8 cellular contexts compared by ENCODE assay signal in the genomic region with DNA sequence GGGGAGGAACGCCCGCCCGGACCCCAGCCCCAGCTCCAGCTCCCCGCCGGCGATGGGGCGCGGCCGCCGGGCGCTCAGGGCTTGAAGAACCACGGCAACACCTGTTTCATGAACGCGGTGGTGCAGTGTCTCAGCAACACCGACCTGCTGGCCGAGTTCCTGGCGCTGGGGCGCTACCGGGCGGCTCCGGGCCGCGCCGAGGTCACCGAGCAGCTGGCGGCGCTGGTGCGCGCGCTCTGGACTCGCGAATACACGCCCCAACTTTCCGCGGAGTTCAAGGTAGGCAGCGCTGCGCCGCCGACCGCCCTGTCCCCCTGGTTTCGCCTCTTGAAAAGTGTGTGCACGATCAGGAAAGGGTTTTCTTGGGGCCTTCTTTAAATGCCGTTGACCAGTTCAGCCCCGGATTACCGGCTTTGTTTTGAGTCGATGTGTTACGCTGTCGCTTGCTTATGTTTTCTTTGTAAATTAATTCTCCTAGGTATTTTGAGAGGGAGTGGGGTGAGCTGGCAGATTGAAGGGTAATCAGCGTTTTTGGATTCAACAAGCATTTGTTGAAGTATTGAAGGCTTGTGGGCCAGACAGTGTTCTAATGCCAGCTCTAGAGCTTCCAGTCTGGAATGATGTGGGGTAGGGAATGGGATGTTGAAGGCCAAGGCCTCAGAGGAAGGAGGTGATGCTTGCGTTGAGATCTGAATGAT. TPM values are rescaled to one million over a fixed set of nuclear protein-coding genes. Genes with fewer than 3 reads are reported as not detected.
DNase-seq lines count a peak whose midpoint lies in the region; ATAC-seq, FAIRE-seq and TF ChIP-seq lines count a peak whose summit lies in the region.

No MANE protein-coding gene starts in this region.

- H3K27ac ChIP-seq in foreskin keratinocyte (peak overlapping the region; percentile 54), ovary (no peak overlapping the region)

- H3K9me3 ChIP-seq in ES-I3 (ENCODE audit: control insufficient read depth, insufficient read depth, low read length) (no peaks in the 10 kb centered on the region), ovary (no peaks in the 10 kb centered on the region)

- H3K4me3 ChIP-seq in ovary = peak overlapping the region; percentile 33

- H3K9ac ChIP-seq in ES-I3 (ENCODE audit: low read depth, low read length) = peak overlapping the region; percentile 90

- H3K4me1 ChIP-seq in ES-I3 (ENCODE audit: insufficient read depth, low read length) (peaks cover 13% of the 10 kb centered on the region), foreskin keratinocyte (peaks cover 21% of the 10 kb centered on the region), ovary (ENCODE audit: insufficient read depth) (peaks cover 8% of the 10 kb centered on the region)

- no peak for FAIRE-seq in HTR-8/SVneo (lab: Jason Lieb, UNC)

- TF ChIP-seq CTCF in foreskin keratinocyte (conservative IDR thresholded peaks at IDR 0.05) (peak; percentile 45), ovary (IDR thresholded peaks at IDR 0.05) (no peak)

- DNase-seq in activated CD8-positive, alpha-beta memory T cell treated with anti-CD3 and anti-CD28 coated beads for 24 hours = peak; percentile 64
- DNase-seq in foreskin keratinocyte = peak in 1 of 2 donors; percentile 53
- DNase-seq in ovary = peak in 2 of 5 donors; percentile 15 to 39
- no peak for DNase-seq in NCI-H187 (lab: John Stamatoyannopoulos, UW)
- no peak for DNase-seq in HTR-8/SVneo (ENCODE audit: insufficient read length, low spot score)

- TF ChIP-seq POLR2A in ovary (IDR thresholded peaks at IDR 0.05) = no peak

- 1 to 3% (median 2%) methylated on average over 43 to 50 of the region's 50 CpGs for WGBS in ovary, 3 donors

- ATAC-seq in foreskin keratinocyte (peak; percentile 27), HG02852 (IDR thresholded peaks at IDR 0.05; ENCODE audit: unreplicated experiment) (no peak)

- intact Hi-C loops in ovary (cut with DNase I) = no loop called here

- no peaks in the 10 kb centered on the region for H3K27me3 ChIP-seq in foreskin keratinocyte
- no peaks in the 10 kb centered on the region for H3K27me3 ChIP-seq in ovary

- peak; percentile 18; the same call in 1 of the 2 replicates for TF ChIP-seq RAD21 in Ishikawa (IDR thresholded peaks at IDR 0.05; ENCODE audit: low read depth)

- H3K36me3 ChIP-seq in ES-I3 (ENCODE audit: insufficient read depth, low read length) = 0 out of 2 replicates have a peak, but pooled peaks cover 3% of the 10 kb centered on the region
- H3K36me3 ChIP-seq in ovary = no peaks in the 10 kb centered on the region

- TF ChIP-seq EP300 in Ishikawa (IDR thresholded peaks at IDR 0.05; ENCODE audit: borderline replicate concordance) (no peak), ovary (IDR thresholded peaks at IDR 0.05) (no peak)

TF ChIP-seq in Ishikawa, 13 proteins besides CTCF, POLR2A, EP300 and RAD21:
- TF ChIP-seq, protein P1, sequence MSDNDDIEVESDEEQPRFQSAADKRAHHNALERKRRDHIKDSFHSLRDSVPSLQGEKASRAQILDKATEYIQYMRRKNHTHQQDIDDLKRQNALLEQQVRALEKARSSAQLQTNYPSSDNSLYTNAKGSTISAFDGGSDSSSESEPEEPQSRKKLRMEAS (IDR thresholded peaks at IDR 0.05) = peak; percentile 49
- no peak for TF ChIP-seq TCF12 (IDR thresholded peaks at IDR 0.05; ENCODE audit: low read depth)

RNA-seq across cellular contexts. Expression of gene USP43, which starts 0.7 kb away (rescaled TPM):
- total RNA-seq in foreskin keratinocyte (6.0 and 8.3 TPM in 2 replicates), ovary (10 to 100 TPM in 1 of 7 donors, 1 to 10 TPM in 2, under 1 TPM in 3, not detected in 1; 0.15 to 11.1 (median 0.88) TPM)
- polyA plus RNA-seq in foreskin keratinocyte (3.1 and 3.4 TPM in 2 replicates), ovary (under 1 TPM; 0.13 to 0.18 TPM)
